In the genomic region with DNA sequence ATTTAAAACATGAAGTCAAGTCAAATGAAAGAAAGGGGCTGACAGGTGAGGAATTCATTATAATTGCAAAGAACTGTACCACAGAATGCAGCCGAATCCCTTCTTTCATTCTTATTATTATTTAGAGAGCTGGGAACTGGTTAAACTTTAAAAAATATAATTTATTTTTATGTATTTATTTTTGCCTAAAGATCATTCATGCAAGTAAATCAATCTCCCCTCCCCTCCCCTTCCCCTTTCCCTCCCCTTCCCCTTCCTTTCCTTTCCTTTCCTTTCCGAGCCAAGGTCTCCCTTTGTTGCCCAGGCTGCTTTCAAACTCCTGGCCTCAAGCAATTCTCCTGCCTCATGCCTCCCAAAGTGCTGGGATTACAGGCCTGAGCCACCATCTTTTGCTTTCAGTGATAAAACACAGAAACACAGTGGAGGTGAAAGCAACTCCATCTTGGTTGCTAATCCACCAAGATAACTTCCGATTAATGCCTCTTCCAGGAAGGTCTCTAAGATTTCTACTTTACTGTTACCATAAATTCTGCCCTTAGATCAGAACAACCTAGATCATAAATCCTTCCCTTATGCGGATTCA, we compare ENCODE assay signal across 9 cellular contexts. TPM values are rescaled to one million over a fixed set of nuclear protein-coding genes. Genes with fewer than 3 reads are reported as not detected.
DNase-seq lines count a peak whose midpoint lies in the region; ATAC-seq and TF ChIP-seq lines count a peak whose summit lies in the region.
"Had no signal": no experiment of that assay in that cellular context is flagged by ENCODE, and none has a peak within 500 bp of the region (broad histone marks: within the 10 kb centered on the region; RNA-seq: fewer than 3 reads in every experiment).

No MANE protein-coding gene starts in this region.

- H3K9me3 Mint-ChIP-seq in MCF 10A (ENCODE audit: unreplicated experiment): no peaks in the 10 kb centered on the region
- no peaks in the 10 kb centered on the region for H3K9me3 Mint-ChIP-seq in mesothelial cell of epicardium
- no peaks in the 10 kb centered on the region for H3K9me3 Mint-ChIP-seq in type B pancreatic cell

- H2AFZ ChIP-seq in mammary epithelial cell (ENCODE audit: low read depth, low read length): no peak overlapping the region

- H3K9ac ChIP-seq in mammary epithelial cell (ENCODE audit: insufficient read depth, low read length): no peak overlapping the region

- H3K4me1 ChIP-seq in mammary epithelial cell (ENCODE audit: insufficient read depth, low read length) (peaks cover 37% of the 10 kb centered on the region), ascending aorta (peaks cover 5 to 41% of the 10 kb centered on the region in 2 donors)

- H3K27me3 ChIP-seq in mammary epithelial cell (ENCODE audit: insufficient read depth, low read length) (no peaks in the 10 kb centered on the region), ascending aorta (no peaks in the 10 kb centered on the region)

- peaks cover 60% of the 10 kb centered on the region for H3K4me1 Mint-ChIP-seq in MCF 10A (ENCODE audit: insufficient read depth, unreplicated experiment)
- peaks cover 68% of the 10 kb centered on the region for H3K4me1 Mint-ChIP-seq in mesothelial cell of epicardium
- peaks cover 47% of the 10 kb centered on the region for H3K4me1 Mint-ChIP-seq in type B pancreatic cell (ENCODE audit: unreplicated experiment)

- no peaks in the 10 kb centered on the region for H4K20me1 ChIP-seq in mammary epithelial cell (ENCODE audit: insufficient read depth, low read length)

- in situ Hi-C loops in mammary epithelial cell (cut with MboI; ENCODE audit: low sequenced_read_pairs in 2 of 2): no loop called here

- H3K36me3 ChIP-seq in mammary epithelial cell (ENCODE audit: insufficient read depth, low read length) (no peaks in the 10 kb centered on the region), ascending aorta (no peaks in the 10 kb centered on the region)

- dilution Hi-C loops in mammary epithelial cell (cut with HindIII; ENCODE audit: low sequenced_read_pairs): no loop called here

- H3K27ac Mint-ChIP-seq in MCF 10A (ENCODE audit: low read depth, unreplicated experiment) (peak overlapping the region; percentile 100), mesothelial cell of epicardium (peak overlapping the region; percentile 94), type B pancreatic cell (peak overlapping the region; percentile 99)

- POLR2A ChIA-PET in MCF 10A (lab: Yijun Ruan, JAX): interaction anchor here (0.5 to 31.0 kb wide), 4 partner anchors 6 to 1485 kb away, joined by 5 to 2121 read pairs (median 1076); partner anchors contain the start of genes BRI3BP and UBC

- peaks cover 7% of the 10 kb centered on the region for H3K79me2 ChIP-seq in mammary epithelial cell (ENCODE audit: insufficient read depth, low read length)

- 97% methylated on average over 3 of the region's 4 CpGs for WGBS in mammary epithelial cell (ENCODE audit: low coverage, missing lambda C conversion rate)

- no peaks in the 10 kb centered on the region for H3K9me3 ChIP-seq in mammary epithelial cell (replicated peaks; ENCODE audit: insufficient read depth, low read length)
- no peaks in the 10 kb centered on the region for H3K9me3 ChIP-seq in ascending aorta

- H3K36me3 Mint-ChIP-seq in MCF 10A (ENCODE audit: insufficient read depth, unreplicated experiment): peaks cover 24% of the 10 kb centered on the region
- H3K36me3 Mint-ChIP-seq in mesothelial cell of epicardium: no peaks in the 10 kb centered on the region
- no peaks in the 10 kb centered on the region for H3K36me3 Mint-ChIP-seq in type B pancreatic cell

- ATAC-seq in HG03135 (IDR thresholded peaks at IDR 0.05; ENCODE audit: unreplicated experiment): no peak

- peak overlapping the region; percentile 95 for H3K4me3 Mint-ChIP-seq in MCF 10A (ENCODE audit: unreplicated experiment)
- H3K4me3 Mint-ChIP-seq in mesothelial cell of epicardium: peak overlapping the region; percentile 75
- peak overlapping the region; percentile 90 for H3K4me3 Mint-ChIP-seq in type B pancreatic cell

- H3K4me2 ChIP-seq in mammary epithelial cell (ENCODE audit: insufficient read depth, low read depth, low read length): no peak overlapping the region

- CTCF ChIA-PET in MCF 10A (lab: Yijun Ruan, JAX): interaction anchor here (0.7 to 12.3 kb wide), 5 partner anchors 8 to 340 kb away, joined by 3 to 170 read pairs (median 5); no protein-coding TSS in a partner anchor
- CTCF ChIA-PET in mammary epithelial cell (lab: Charles Lee; ENCODE audit: low non-redundant PET): no interaction called here

- H3K27ac ChIP-seq in mammary epithelial cell (ENCODE audit: insufficient read depth, low read depth, low read length): no peak overlapping the region
- peak overlapping the region; percentile 99 to 100 for H3K27ac ChIP-seq in ascending aorta

- no peak overlapping the region for H3K4me3 ChIP-seq in mammary epithelial cell (replicated peaks in 1 of 3; ENCODE audit: insufficient read depth in 1 of 3, low read depth in 2 of 3, low read length in 3 of 3)
- no peak overlapping the region for H3K4me3 ChIP-seq in ascending aorta

- no peak for DNase-seq in MCF 10A (ENCODE audit: unreplicated experiment)
- no peak for DNase-seq in mammary epithelial cell
- DNase-seq in ascending aorta (ENCODE audit: low spot score in 2 of 2): no peak
- DNase-seq in mesothelial cell of epicardium (ENCODE audit: low spot score in 2 of 2, unreplicated experiment in 2 of 2): no peak
- no peak for DNase-seq in type B pancreatic cell (ENCODE audit: extremely low spot score, unreplicated experiment)
- DNase-seq in H4 (ENCODE audit: low spot score): no peak
- no peak for DNase-seq in NCI-H510A (lab: John Stamatoyannopoulos, UW)
- DNase-seq: C1 segment of cervical spinal cord had no signal

- BruUV-seq in MCF 10A (replicated peaks; lab: Mats Ljungman, UMichigan) (no TSS peak), mammary epithelial cell (replicated peaks; lab: Mats Ljungman, UMichigan) (no TSS peak)

- intact Hi-C loops in MCF 10A (cut with micrococcal nuclease) (no loop called here), mammary epithelial cell (cut with micrococcal nuclease) (no loop called here), ascending aorta (cut with DNase I) (no loop called here)

- H3K27me3 Mint-ChIP-seq in MCF 10A (ENCODE audit: insufficient read depth, unreplicated experiment) (no peaks in the 10 kb centered on the region), mesothelial cell of epicardium (ENCODE audit: low read depth) (no peaks in the 10 kb centered on the region), type B pancreatic cell (peaks cover 5% of the 10 kb centered on the region)

- no peak for TF ChIP-seq CTCF in MCF 10A (IDR thresholded peaks at IDR 0.05; ENCODE audit: unreplicated experiment)
- no peak for TF ChIP-seq CTCF in mammary epithelial cell (conservative IDR thresholded peaks at IDR 0.05 in 1 of 2, IDR thresholded peaks at IDR 0.05 in 1 of 2; ENCODE audit: extremely low read depth in 1 of 2, insufficient read depth in 1 of 2, low read depth in 1 of 2, low read length in 2 of 2)
- no peak for TF ChIP-seq CTCF in ascending aorta (IDR thresholded peaks at IDR 0.05)
- no peak for TF ChIP-seq CTCF in mesothelial cell of epicardium (IDR thresholded peaks at IDR 0.05; ENCODE audit: unreplicated experiment)
- TF ChIP-seq CTCF in type B pancreatic cell (conservative IDR thresholded peaks at IDR 0.05): no peak

RNA-seq across cellular contexts. Expression of gene UBC, which starts 6.0 kb away (rescaled TPM):
- total RNA-seq in MCF 10A (2022) (1,485 and 1,602 TPM in 2 replicates), mammary epithelial cell (1,000 to 10,000 TPM; 1,187 to 2,186 TPM), ascending aorta (1,347 TPM), mesothelial cell of epicardium (718 to 741 TPM (median 720 TPM) in 3 replicates), type B pancreatic cell (ENCODE audit: low replicate concordance) (761 and 1,411 TPM in 2 replicates)
- polyA plus RNA-seq in mammary epithelial cell: 3,278 TPM
- polyA minus RNA-seq in mammary epithelial cell: 2,197 TPM
- 1,269 and 1,552 TPM in 2 replicates for total RNA-seq in H4 (2014; rRNA removed; shearing (Covaris generic))

RNA-seq across cellular contexts. Expression of gene SCARB1, which starts 56.8 kb away (rescaled TPM):
- total RNA-seq in MCF 10A (2022): 48.2 and 71.0 TPM in 2 replicates
- 10 to 100 TPM; 44.8 to 60.9 TPM for total RNA-seq in mammary epithelial cell
- 122 TPM for polyA plus RNA-seq in mammary epithelial cell
- 117 TPM for polyA minus RNA-seq in mammary epithelial cell
- 81.1 TPM for total RNA-seq in ascending aorta
- 40.2 to 43.3 TPM (median 40.4 TPM) in 3 replicates for total RNA-seq in mesothelial cell of epicardium
- total RNA-seq in type B pancreatic cell (ENCODE audit: low replicate concordance): 23.4 and 27.7 TPM in 2 replicates
- total RNA-seq in H4 (2014; rRNA removed; shearing (Covaris generic)): 19.5 and 26.8 TPM in 2 replicates
